ENCODE assay signal across 1 cellular context in genomic region chr4:165016971-165017370, GRCh38.
TF ChIP-seq lines count a peak whose summit lies in the region.

No MANE protein-coding gene starts in this region.

TF ChIP-seq in GM23338, 12 proteins besides CTCF, POLR2A, EP300 and RAD21 (continued from another document):
- TF ChIP-seq, protein P1, sequence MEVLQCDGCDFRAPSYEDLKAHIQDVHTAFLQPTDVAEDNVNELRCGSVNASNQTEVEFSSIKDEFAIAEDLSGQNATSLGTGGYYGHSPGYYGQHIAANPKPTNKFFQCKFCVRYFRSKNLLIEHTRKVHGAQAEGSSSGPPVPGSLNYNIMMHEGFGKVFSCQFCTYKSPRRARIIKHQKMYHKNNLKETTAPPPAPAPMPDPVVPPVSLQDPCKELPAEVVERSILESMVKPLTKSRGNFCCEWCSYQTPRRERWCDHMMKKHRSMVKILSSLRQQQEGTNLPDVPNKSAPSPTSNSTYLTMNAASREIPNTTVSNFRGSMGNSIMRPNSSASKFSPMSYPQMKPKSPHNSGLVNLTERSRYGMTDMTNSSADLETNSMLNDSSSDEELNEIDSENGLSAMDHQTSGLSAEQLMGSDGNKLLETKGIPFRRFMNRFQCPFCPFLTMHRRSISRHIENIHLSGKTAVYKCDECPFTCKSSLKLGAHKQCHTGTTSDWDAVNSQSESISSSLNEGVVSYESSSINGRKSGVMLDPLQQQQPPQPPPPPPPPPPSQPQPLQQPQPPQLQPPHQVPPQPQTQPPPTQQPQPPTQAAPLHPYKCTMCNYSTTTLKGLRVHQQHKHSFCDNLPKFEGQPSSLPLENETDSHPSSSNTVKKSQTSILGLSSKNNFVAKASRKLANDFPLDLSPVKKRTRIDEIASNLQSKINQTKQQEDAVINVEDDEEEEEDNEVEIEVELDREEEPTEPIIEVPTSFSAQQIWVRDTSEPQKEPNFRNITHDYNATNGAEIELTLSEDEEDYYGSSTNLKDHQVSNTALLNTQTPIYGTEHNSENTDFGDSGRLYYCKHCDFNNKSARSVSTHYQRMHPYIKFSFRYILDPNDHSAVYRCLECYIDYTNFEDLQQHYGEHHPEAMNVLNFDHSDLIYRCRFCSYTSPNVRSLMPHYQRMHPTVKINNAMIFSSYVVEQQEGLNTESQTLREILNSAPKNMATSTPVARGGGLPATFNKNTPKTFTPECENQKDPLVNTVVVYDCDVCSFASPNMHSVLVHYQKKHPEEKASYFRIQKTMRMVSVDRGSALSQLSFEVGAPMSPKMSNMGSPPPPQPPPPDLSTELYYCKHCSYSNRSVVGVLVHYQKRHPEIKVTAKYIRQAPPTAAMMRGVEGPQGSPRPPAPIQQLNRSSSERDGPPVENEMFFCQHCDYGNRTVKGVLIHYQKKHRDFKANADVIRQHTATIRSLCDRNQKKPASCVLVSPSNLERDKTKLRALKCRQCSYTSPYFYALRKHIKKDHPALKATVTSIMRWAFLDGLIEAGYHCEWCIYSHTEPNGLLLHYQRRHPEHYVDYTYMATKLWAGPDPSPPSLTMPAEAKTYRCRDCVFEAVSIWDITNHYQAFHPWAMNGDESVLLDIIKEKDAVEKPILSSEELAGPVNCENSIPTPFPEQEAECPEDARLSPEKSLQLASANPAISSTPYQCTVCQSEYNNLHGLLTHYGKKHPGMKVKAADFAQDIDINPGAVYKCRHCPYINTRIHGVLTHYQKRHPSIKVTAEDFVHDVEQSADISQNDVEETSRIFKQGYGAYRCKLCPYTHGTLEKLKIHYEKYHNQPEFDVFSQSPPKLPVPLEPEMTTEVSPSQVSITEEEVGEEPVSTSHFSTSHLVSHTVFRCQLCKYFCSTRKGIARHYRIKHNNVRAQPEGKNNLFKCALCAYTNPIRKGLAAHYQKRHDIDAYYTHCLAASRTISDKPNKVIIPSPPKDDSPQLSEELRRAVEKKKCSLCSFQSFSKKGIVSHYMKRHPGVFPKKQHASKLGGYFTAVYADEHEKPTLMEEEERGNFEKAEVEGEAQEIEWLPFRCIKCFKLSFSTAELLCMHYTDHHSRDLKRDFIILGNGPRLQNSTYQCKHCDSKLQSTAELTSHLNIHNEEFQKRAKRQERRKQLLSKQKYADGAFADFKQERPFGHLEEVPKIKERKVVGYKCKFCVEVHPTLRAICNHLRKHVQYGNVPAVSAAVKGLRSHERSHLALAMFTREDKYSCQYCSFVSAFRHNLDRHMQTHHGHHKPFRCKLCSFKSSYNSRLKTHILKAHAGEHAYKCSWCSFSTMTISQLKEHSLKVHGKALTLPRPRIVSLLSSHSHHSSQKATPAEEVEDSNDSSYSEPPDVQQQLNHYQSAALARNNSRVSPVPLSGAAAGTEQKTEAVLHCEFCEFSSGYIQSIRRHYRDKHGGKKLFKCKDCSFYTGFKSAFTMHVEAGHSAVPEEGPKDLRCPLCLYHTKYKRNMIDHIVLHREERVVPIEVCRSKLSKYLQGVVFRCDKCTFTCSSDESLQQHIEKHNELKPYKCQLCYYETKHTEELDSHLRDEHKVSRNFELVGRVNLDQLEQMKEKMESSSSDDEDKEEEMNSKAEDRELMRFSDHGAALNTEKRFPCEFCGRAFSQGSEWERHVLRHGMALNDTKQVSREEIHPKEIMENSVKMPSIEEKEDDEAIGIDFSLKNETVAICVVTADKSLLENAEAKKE (CRISPR knock-in tag; IDR thresholded peaks at IDR 0.05), result no peak
- TF ChIP-seq EZH2 (IDR thresholded peaks at IDR 0.05; ENCODE audit: low read depth, unreplicated experiment), result no peak
